In the genomic region with DNA sequence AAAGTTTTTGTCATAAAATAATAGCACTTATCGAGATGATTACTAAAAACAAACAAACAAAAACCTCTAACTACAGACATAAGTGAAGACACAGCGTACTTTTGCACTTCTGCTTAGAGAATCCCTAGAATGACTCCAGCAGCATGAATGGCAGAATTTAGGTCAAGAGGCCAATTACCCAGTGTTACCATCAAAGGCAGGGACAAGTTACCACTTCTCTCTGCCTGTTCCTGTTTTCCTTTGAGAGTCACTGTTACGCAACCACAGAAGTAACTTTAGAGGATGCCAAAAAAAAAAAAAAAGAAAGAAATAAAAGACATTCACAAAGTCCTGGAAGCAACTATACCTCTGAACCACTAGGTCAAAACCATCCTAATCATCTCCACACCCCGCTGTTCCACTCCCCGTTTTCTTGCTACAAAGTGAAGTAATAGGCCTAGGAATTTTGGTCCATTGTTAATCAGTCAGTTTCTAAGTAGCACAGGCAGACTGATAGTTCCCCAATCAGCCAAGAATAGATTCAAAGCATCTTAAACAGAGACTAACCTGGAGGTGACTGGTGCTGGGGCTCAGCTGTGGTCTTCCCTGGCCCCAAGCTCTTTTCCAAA, we compare ENCODE assay signal across 11 cellular contexts. TPM values are rescaled to one million over a fixed set of nuclear protein-coding genes. Genes with fewer than 3 reads are reported as not detected.
DNase-seq lines count a peak whose midpoint lies in the region; ATAC-seq and TF ChIP-seq lines count a peak whose summit lies in the region.
"Had no signal": no experiment of that assay in that cellular context is flagged by ENCODE, and none has a peak within 500 bp of the region (broad histone marks: within the 10 kb centered on the region; RNA-seq: fewer than 3 reads in every experiment).

No MANE protein-coding gene starts in this region.

- intact Hi-C loops in activated CD4-positive, alpha-beta T cell treated with anti-CD3 and anti-CD28 coated beads for 36 hours (cut with DNase I, micrococcal nuclease) = loop anchor here in 1 of 2 experiments (5.0 kb wide), 1 partner anchor 125 kb away; no protein-coding TSS in a partner anchor

- no peaks in the 10 kb centered on the region for H3K4me1 ChIP-seq in hepatocyte (ENCODE audit: insufficient read depth)
- H3K4me1 ChIP-seq: HAP-1 had no signal

- no peak overlapping the region for H3K4me3 Mint-ChIP-seq in activated CD4-positive, alpha-beta T cell treated with anti-CD3 and anti-CD28 coated beads for 36 hours
- H3K4me3 Mint-ChIP-seq: activated naive CD4-positive, alpha-beta T cell treated with anti-CD3 and anti-CD28 coated beads, Interleukin-2, amount 10 ng/mL, durations not matched to agents 7 days and 5 days; neural crest cell had no signal

- H2AFZ ChIP-seq in hepatocyte = no peak overlapping the region

- CTCF ChIA-PET in activated CD4-positive, alpha-beta T cell treated with anti-CD3 and anti-CD28 coated beads for 36 hours (lab: Charles Lee) = interaction anchor here (1.0 kb wide), 1 partner anchor 66 kb away, joined by 3 read pairs; no protein-coding TSS in a partner anchor

- no peak overlapping the region for H3K4me3 ChIP-seq in hepatocyte
- H3K4me3 ChIP-seq: HAP-1 had no signal

- no peaks in the 10 kb centered on the region for H3K9me2 ChIP-seq in hepatocyte (replicated peaks; ENCODE audit: insufficient read depth)

- H3K36me3 Mint-ChIP-seq in activated CD4-positive, alpha-beta T cell treated with anti-CD3 and anti-CD28 coated beads for 36 hours (ENCODE audit: low read depth) = no peaks in the 10 kb centered on the region
- H3K36me3 Mint-ChIP-seq: activated naive CD4-positive, alpha-beta T cell treated with anti-CD3 and anti-CD28 coated beads, Interleukin-2, amount 10 ng/mL, durations not matched to agents 7 days and 5 days had no signal

- WGBS in hepatocyte (ENCODE audit: low lambda C conversion rate, missing lambda C conversion rate) = 71% methylated on average over 5 of the region's 5 CpGs

- no peak for TF ChIP-seq CTCF in hepatocyte (IDR thresholded peaks at IDR 0.05; ENCODE audit: poor library complexity)

- H3K4me2 ChIP-seq in hepatocyte = no peak overlapping the region

- no peaks in the 10 kb centered on the region for H3K36me3 ChIP-seq in hepatocyte (replicated peaks; ENCODE audit: insufficient read depth, low read depth)
- H3K36me3 ChIP-seq: HAP-1 had no signal

- peak; percentile 20 for DNase-seq in HCEC 1CT
- peak; percentile 91 for DNase-seq in SKM-1 (lab: John Stamatoyannopoulos, UW; ENCODE audit: unreplicated experiment)
- DNase-seq in fibroblast of peridontal ligament (ENCODE audit: extremely low read depth) = peak; percentile 41
- DNase-seq in putamen (ENCODE audit: low spot score) = peak; percentile 30
- DNase-seq in activated CD4-positive, alpha-beta T cell treated with anti-CD3 and anti-CD28 coated beads for 36 hours = no peak
- DNase-seq in T-helper 1 cell = no peak
- DNase-seq in hepatocyte (ENCODE audit: low spot score) = no peak
- DNase-seq: activated naive CD4-positive, alpha-beta T cell treated with anti-CD3 and anti-CD28 coated beads, Interleukin-2, amount 10 ng/mL, durations not matched to agents 7 days and 5 days had no signal

- H3K79me2 ChIP-seq in hepatocyte = no peaks in the 10 kb centered on the region

- no peak overlapping the region for H3K27ac Mint-ChIP-seq in activated CD4-positive, alpha-beta T cell treated with anti-CD3 and anti-CD28 coated beads for 36 hours
- H3K27ac Mint-ChIP-seq: activated naive CD4-positive, alpha-beta T cell treated with anti-CD3 and anti-CD28 coated beads, Interleukin-2, amount 10 ng/mL, durations not matched to agents 7 days and 5 days had no signal

- POLR2A ChIA-PET in activated CD4-positive, alpha-beta T cell treated with anti-CD3 and anti-CD28 coated beads for 36 hours (lab: Charles Lee) = no interaction called here

- H4K20me1 ChIP-seq in hepatocyte (ENCODE audit: insufficient read depth, poor library complexity, severe bottlenecking) = no peaks in the 10 kb centered on the region

- H3K27me3 Mint-ChIP-seq in activated CD4-positive, alpha-beta T cell treated with anti-CD3 and anti-CD28 coated beads for 36 hours = no peaks in the 10 kb centered on the region

- H3K27ac ChIP-seq in hepatocyte = no peak overlapping the region

- peaks cover 11% of the 10 kb centered on the region for H3K4me1 Mint-ChIP-seq in activated CD4-positive, alpha-beta T cell treated with anti-CD3 and anti-CD28 coated beads for 36 hours

- ATAC-seq in activated CD4-positive, alpha-beta T cell treated with anti-CD3 and anti-CD28 coated beads for 36 hours = no peak
- no peak for ATAC-seq in activated CD4-positive, CD25-positive, alpha-beta regulatory T cell treated with anti-CD3 and anti-CD28 coated beads, Interleukin-2, amount 50 U/mL, for 24 hours

- no peaks in the 10 kb centered on the region for H3K9me3 ChIP-seq in hepatocyte (ENCODE audit: low read depth)
- H3K9me3 ChIP-seq: HAP-1 had no signal

- H3K9me3 Mint-ChIP-seq in activated CD4-positive, alpha-beta T cell treated with anti-CD3 and anti-CD28 coated beads for 36 hours (ENCODE audit: low read depth) = peaks cover 1% of the 10 kb centered on the region
- H3K9me3 Mint-ChIP-seq: activated naive CD4-positive, alpha-beta T cell treated with anti-CD3 and anti-CD28 coated beads, Interleukin-2, amount 10 ng/mL, durations not matched to agents 7 days and 5 days; neural crest cell had no signal

- H3K27me3 ChIP-seq in hepatocyte = no peaks in the 10 kb centered on the region

RNA-seq across cellular contexts. Expression of a gene that starts 41.9 kb away (rescaled TPM):
- under 1 TPM; 0.09 to 0.21 TPM for total RNA-seq in activated CD4-positive, alpha-beta T cell treated with anti-CD3 and anti-CD28 coated beads for 36 hours
- 0.48 and 0.70 TPM in 2 replicates for total RNA-seq in hepatocyte
- 0.07 and 0.19 TPM in 2 replicates for polyA plus RNA-seq in hepatocyte

Comparison
In these comparisons a context has a peak if more than half of its experiments do, and no peak if none do; other contexts are left out.
1. DNase-seq: peak in HCEC 1CT (single experiment), SKM-1 (single experiment), fibroblast of peridontal ligament (single experiment) and putamen (single experiment); none in activated CD4-positive, alpha-beta T cell treated with anti-CD3 and anti-CD28 coated beads for 36 hours (single experiment), T-helper 1 cell (0 of 5) and hepatocyte (single experiment).